1 cellular context compared by ENCODE assay signal in the genomic region with DNA sequence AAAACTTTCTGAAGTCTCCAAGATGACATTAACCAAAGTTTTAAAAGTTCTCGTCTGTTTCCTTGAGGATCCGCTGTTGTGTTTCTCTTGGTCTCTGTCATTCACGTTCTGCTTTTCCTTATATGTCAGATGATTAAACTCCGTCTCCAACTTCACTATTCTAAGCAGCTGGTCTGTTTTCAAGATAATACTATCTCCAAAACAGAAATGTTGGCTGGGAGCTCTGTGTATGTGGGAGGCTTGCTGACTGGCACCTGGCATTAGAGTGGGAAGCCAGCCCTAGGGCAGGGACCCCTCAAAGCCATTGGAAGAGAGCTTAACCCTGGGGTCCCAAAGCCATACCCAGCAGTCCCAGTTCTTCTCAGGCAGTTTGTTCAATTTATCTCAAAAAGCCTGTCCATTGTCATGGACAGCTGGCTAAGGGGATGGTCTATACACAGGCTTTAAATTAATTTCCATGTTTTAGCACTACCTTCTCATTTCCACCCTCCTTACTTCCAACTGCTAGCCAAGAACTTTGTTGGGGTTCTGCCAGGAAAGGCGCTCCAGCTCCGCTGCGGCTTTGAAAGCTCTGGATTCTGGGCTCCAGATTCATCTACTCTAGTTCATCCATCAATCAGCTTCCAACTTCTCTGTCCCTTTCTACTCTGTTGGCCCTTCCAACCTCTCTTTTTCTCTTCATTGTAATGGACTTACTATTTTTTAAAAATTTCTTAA.
TF ChIP-seq lines count a peak whose summit lies in the region.

No MANE protein-coding gene starts in this region.

TF ChIP-seq in GM23338, 12 proteins besides CTCF, POLR2A, EP300 and RAD21 (continued from another document):
- no peak for TF ChIP-seq ZNF462 (CRISPR knock-in tag; IDR thresholded peaks at IDR 0.05)
- TF ChIP-seq ZNF331 (CRISPR knock-in tag; IDR thresholded peaks at IDR 0.05; ENCODE audit: low read depth) = no peak
- no peak for TF ChIP-seq JUNB (IDR thresholded peaks at IDR 0.05; ENCODE audit: unreplicated experiment)
- TF ChIP-seq CREB1 (CRISPR knock-in tag; IDR thresholded peaks at IDR 0.05; ENCODE audit: low read depth) = no peak
- no peak for TF ChIP-seq ZNF114 (CRISPR knock-in tag; IDR thresholded peaks at IDR 0.05)
- TF ChIP-seq, protein P1, sequence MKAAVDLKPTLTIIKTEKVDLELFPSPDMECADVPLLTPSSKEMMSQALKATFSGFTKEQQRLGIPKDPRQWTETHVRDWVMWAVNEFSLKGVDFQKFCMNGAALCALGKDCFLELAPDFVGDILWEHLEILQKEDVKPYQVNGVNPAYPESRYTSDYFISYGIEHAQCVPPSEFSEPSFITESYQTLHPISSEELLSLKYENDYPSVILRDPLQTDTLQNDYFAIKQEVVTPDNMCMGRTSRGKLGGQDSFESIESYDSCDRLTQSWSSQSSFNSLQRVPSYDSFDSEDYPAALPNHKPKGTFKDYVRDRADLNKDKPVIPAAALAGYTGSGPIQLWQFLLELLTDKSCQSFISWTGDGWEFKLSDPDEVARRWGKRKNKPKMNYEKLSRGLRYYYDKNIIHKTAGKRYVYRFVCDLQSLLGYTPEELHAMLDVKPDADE (IDR thresholded peaks at IDR 0.05) = no peak
- TF ChIP-seq STAT1 (IDR thresholded peaks at IDR 0.05; ENCODE audit: unreplicated experiment) = no peak
- TF ChIP-seq POLR2AphosphoS5 (IDR thresholded peaks at IDR 0.05; ENCODE audit: low read depth) = no peak
- TF ChIP-seq, protein P2, sequence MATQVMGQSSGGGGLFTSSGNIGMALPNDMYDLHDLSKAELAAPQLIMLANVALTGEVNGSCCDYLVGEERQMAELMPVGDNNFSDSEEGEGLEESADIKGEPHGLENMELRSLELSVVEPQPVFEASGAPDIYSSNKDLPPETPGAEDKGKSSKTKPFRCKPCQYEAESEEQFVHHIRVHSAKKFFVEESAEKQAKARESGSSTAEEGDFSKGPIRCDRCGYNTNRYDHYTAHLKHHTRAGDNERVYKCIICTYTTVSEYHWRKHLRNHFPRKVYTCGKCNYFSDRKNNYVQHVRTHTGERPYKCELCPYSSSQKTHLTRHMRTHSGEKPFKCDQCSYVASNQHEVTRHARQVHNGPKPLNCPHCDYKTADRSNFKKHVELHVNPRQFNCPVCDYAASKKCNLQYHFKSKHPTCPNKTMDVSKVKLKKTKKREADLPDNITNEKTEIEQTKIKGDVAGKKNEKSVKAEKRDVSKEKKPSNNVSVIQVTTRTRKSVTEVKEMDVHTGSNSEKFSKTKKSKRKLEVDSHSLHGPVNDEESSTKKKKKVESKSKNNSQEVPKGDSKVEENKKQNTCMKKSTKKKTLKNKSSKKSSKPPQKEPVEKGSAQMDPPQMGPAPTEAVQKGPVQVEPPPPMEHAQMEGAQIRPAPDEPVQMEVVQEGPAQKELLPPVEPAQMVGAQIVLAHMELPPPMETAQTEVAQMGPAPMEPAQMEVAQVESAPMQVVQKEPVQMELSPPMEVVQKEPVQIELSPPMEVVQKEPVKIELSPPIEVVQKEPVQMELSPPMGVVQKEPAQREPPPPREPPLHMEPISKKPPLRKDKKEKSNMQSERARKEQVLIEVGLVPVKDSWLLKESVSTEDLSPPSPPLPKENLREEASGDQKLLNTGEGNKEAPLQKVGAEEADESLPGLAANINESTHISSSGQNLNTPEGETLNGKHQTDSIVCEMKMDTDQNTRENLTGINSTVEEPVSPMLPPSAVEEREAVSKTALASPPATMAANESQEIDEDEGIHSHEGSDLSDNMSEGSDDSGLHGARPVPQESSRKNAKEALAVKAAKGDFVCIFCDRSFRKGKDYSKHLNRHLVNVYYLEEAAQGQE (IDR thresholded peaks at IDR 0.05; ENCODE audit: unreplicated experiment) = no peak
- no peak for TF ChIP-seq EZH2phosphoT487 (IDR thresholded peaks at IDR 0.05; ENCODE audit: unreplicated experiment)
- TF ChIP-seq NANOG (IDR thresholded peaks at IDR 0.05; ENCODE audit: borderline replicate concordance) = no peak
